ENCODE assay signal across 1 cellular context in the genomic region with DNA sequence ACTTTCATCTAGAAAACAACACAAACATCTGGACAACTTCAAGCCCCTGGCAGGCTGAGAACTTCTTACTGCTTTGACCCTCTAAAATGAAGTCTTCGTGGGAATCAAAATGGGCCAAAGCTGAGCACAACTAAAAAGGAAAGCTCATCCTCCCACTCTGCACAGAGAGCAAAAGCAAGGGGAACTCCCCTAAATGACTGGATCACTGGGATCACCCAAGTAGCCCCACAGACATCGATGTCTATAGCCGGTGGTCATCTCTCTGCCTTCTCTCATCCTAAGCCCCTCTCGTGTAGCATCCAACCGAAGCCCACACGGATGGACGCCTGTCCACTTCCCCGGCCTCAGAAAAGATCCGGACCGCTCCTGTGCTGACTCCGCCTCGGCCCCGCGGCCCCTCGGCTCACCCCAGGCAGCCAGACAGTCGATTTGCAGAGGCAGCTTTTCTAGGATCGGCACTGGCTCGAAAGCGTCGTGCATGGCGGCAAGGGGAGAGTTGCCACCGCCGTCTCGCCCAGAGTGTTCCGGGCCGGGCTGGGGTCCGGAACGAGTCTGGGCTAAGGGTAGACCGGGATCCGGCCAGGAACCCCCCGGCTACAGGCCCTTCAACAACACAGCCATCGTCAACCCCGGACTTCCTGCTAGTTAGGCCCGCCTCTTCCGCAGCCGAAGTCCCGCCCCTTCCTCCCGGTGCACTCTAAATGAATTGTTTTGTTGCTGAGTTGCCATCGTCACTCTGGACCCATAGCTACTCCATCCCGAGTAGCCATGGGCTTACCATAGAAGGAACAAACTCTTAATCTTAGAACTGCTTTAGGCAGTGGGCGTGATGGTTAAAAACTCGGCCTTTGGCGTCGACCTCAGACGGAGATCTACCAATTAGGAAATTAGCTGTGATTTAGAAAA.
TF ChIP-seq lines count a peak whose summit lies in the region.

A gene with protein sequence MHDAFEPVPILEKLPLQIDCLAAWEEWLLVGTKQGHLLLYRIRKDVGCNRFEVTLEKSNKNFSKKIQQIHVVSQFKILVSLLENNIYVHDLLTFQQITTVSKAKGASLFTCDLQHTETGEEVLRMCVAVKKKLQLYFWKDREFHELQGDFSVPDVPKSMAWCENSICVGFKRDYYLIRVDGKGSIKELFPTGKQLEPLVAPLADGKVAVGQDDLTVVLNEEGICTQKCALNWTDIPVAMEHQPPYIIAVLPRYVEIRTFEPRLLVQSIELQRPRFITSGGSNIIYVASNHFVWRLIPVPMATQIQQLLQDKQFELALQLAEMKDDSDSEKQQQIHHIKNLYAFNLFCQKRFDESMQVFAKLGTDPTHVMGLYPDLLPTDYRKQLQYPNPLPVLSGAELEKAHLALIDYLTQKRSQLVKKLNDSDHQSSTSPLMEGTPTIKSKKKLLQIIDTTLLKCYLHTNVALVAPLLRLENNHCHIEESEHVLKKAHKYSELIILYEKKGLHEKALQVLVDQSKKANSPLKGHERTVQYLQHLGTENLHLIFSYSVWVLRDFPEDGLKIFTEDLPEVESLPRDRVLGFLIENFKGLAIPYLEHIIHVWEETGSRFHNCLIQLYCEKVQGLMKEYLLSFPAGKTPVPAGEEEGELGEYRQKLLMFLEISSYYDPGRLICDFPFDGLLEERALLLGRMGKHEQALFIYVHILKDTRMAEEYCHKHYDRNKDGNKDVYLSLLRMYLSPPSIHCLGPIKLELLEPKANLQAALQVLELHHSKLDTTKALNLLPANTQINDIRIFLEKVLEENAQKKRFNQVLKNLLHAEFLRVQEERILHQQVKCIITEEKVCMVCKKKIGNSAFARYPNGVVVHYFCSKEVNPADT (minus strand): TSS at position 631 of the 906 bp plus-strand sequence. CDS start 151 bp downstream, at position 480.

TF ChIP-seq in K562, 482 proteins besides CTCF, POLR2A, EP300 and RAD21 (continued from another document):
- TF ChIP-seq, protein P1, sequence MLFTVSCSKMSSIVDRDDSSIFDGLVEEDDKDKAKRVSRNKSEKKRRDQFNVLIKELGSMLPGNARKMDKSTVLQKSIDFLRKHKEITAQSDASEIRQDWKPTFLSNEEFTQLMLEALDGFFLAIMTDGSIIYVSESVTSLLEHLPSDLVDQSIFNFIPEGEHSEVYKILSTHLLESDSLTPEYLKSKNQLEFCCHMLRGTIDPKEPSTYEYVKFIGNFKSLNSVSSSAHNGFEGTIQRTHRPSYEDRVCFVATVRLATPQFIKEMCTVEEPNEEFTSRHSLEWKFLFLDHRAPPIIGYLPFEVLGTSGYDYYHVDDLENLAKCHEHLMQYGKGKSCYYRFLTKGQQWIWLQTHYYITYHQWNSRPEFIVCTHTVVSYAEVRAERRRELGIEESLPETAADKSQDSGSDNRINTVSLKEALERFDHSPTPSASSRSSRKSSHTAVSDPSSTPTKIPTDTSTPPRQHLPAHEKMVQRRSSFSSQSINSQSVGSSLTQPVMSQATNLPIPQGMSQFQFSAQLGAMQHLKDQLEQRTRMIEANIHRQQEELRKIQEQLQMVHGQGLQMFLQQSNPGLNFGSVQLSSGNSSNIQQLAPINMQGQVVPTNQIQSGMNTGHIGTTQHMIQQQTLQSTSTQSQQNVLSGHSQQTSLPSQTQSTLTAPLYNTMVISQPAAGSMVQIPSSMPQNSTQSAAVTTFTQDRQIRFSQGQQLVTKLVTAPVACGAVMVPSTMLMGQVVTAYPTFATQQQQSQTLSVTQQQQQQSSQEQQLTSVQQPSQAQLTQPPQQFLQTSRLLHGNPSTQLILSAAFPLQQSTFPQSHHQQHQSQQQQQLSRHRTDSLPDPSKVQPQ (CRISPR knock-in tag; IDR thresholded peaks at IDR 0.05; ENCODE audit: borderline replicate concordance) = no peak
- TF ChIP-seq SMAD2 (IDR thresholded peaks at IDR 0.05; ENCODE audit: low read depth, low read length) (no peak), ZNF184 (CRISPR knock-in tag; IDR thresholded peaks at IDR 0.05) (no peak), CHD4 (IDR thresholded peaks at IDR 0.05; ENCODE audit: insufficient read depth, insufficient replicate concordance, low read depth, low read length, poor library complexity, severe bottlenecking) (no peak), NFATC3 (IDR thresholded peaks at IDR 0.05) (no peak), MCM7 (IDR thresholded peaks at IDR 0.05) (no peak), SIRT6 (IDR thresholded peaks at IDR 0.05; ENCODE audit: low read depth, low read length) (no peak)
